Comparison of ENCODE assay signal across 8 cellular contexts in genomic region chr11:17734418-17734911, GRCh38. TPM values are rescaled to one million over a fixed set of nuclear protein-coding genes. Genes with fewer than 3 reads are reported as not detected.
DNase-seq lines count a peak whose midpoint lies in the region; ATAC-seq and TF ChIP-seq lines count a peak whose summit lies in the region.

Gene KCNC1, plus strand, starts transcription at chr11:17734781. Its CDS starts 1,222 bp downstream, at chr11:17736003.

- H3K4me3 ChIP-seq in tibial artery = peak within 1 kb of the TSS; percentile 40 to 49

- no peak for DNase-seq in activated T-cell treated with anti-CD3 and anti-CD28 coated beads, Interleukin-2, amount 50 U/mL, for 24 hours
- no peak for DNase-seq in activated T-cell treated with anti-CD3 and anti-CD28 coated beads, Interleukin-2, amount 50 U/mL, for 48 hours
- DNase-seq in NCI-H345 treated with DMSO at 0.1 percent for 48 hours (lab: John Stamatoyannopoulos, UW; ENCODE audit: unreplicated experiment) (peak; percentile 40), cerebellum (ENCODE audit: low spot score) (peak; percentile 86), left lobe of liver (ENCODE audit: low spot score) (no peak), tibial artery (peak in 1 of 2 donors; percentile 46), NCI-H2107 treated with DMSO at 0.1 percent for 48 hours (lab: John Stamatoyannopoulos, UW; ENCODE audit: unreplicated experiment) (no peak)
- DNase-seq in activated effector memory CD4-positive, alpha-beta T cell treated with Interleukin-2 at 50 U/mL for 16 hours = no peak

- H3K27me3 ChIP-seq in tibial artery = peaks cover 0 to 58% of the 10 kb centered on the region in 2 donors

- H3K36me3 Mint-ChIP-seq in activated T-cell treated with anti-CD3 and anti-CD28 coated beads, Interleukin-2, amount 50 U/mL, for 24 hours (ENCODE audit: low read depth) = no peaks in the 10 kb centered on the region

- peak within 1 kb of the TSS; percentile 45 for H3K4me3 Mint-ChIP-seq in activated T-cell treated with anti-CD3 and anti-CD28 coated beads, Interleukin-2, amount 50 U/mL, for 24 hours

- H3K27ac ChIP-seq in tibial artery = no peak within 1 kb of the TSS

- H3K36me3 ChIP-seq in tibial artery = no peaks in the 10 kb centered on the region

- intact Hi-C loops in tibial artery (cut with DNase I; ENCODE audit: low total_unique reads) = loop anchor here (5.0 kb wide), 1 partner anchor 243 kb away; no protein-coding TSS in a partner anchor

- peaks cover 71% of the 10 kb centered on the region for H3K27me3 Mint-ChIP-seq in activated T-cell treated with anti-CD3 and anti-CD28 coated beads, Interleukin-2, amount 50 U/mL, for 24 hours

- no peaks in the 10 kb centered on the region for H3K9me3 Mint-ChIP-seq in activated T-cell treated with anti-CD3 and anti-CD28 coated beads, Interleukin-2, amount 50 U/mL, for 24 hours

- TF ChIP-seq CTCF in tibial artery (IDR thresholded peaks at IDR 0.05) = no peak

- peak; percentile 58 for ATAC-seq in left lobe of liver

- H3K4me1 ChIP-seq in tibial artery = peaks cover 0 to 24% (median 19%) of the 10 kb centered on the region in 4 donors

- H3K27ac Mint-ChIP-seq in activated T-cell treated with anti-CD3 and anti-CD28 coated beads, Interleukin-2, amount 50 U/mL, for 24 hours = no peak within 1 kb of the TSS

- peaks cover 7% of the 10 kb centered on the region for H3K4me1 Mint-ChIP-seq in activated T-cell treated with anti-CD3 and anti-CD28 coated beads, Interleukin-2, amount 50 U/mL, for 24 hours (ENCODE audit: low read depth)

- no peaks in the 10 kb centered on the region for H3K9me3 ChIP-seq in tibial artery

RNA-seq across cellular contexts. Expression of gene KCNC1, which starts in this region (rescaled TPM):
- total RNA-seq in cerebellum (16.8 TPM), left lobe of liver (not detected)

Comparison
In these comparisons a context has a peak if more than half of its experiments do, and no peak if none do; other contexts are left out.
1. RNA of gene KCNC1 (total RNA-seq): 16.8 TPM in cerebellum (single experiment); not detected in left lobe of liver (single experiment); every median in the first group is over 10 times any median in the second.
2. Peak in ATAC-seq in left lobe of liver; RNA of the gene not detected or under 1 TPM.
3. DNase-seq: peak in NCI-H345 treated with DMSO at 0.1 percent for 48 hours (single experiment) and cerebellum (single experiment); none in activated T-cell treated with anti-CD3 and anti-CD28 coated beads, Interleukin-2, amount 50 U/mL, for 24 hours (single experiment), activated T-cell treated with anti-CD3 and anti-CD28 coated beads, Interleukin-2, amount 50 U/mL, for 48 hours (0 of 2), left lobe of liver (single experiment), NCI-H2107 treated with DMSO at 0.1 percent for 48 hours (single experiment) and activated effector memory CD4-positive, alpha-beta T cell treated with Interleukin-2 at 50 U/mL for 16 hours (single experiment).